Comparison of ENCODE assay signal across 1 cellular context in the genomic region with DNA sequence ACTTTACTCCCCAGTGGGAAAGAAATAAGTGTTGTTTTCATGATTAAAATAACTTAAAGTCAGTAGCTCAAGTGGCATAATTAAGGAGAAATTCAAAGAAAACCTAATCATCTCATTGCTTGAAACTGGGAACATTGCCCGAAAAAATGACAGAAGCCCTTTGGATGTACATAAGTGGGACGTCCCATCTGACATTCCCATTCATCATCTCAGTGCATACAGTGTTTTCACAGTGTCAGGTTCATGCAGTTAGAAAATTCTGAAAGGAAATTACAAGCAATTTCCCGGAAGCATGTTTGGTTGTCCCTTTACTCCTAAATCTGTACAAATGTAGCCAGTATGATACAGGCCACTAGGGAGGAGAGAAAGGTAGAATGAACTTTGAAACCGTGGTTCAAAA.
A peak's percentile ranks its signal among the peaks of the same experiment; 100 is the strongest.
TF ChIP-seq lines count a peak whose summit lies in the region.

No MANE protein-coding gene starts in this region.

TF ChIP-seq in HEK293, 187 proteins besides CTCF, POLR2A, EP300 and RAD21 (continued from another document):
- TF ChIP-seq, protein P1, sequence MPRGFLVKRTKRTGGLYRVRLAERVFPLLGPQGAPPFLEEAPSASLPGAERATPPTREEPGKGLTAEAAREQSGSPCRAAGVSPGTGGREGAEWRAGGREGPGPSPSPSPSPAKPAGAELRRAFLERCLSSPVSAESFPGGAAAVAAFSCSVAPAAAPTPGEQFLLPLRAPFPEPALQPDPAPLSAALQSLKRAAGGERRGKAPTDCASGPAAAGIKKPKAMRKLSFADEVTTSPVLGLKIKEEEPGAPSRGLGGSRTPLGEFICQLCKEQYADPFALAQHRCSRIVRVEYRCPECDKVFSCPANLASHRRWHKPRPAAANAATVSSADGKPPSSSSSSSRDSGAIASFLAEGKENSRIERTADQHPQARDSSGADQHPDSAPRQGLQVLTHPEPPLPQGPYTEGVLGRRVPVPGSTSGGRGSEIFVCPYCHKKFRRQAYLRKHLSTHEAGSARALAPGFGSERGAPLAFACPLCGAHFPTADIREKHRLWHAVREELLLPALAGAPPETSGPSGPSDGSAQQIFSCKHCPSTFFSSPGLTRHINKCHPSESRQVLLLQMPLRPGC (tag by site-specific recombination; IDR thresholded peaks at IDR 0.05) = no peak
- TF ChIP-seq ZEB2 (tag by site-specific recombination; IDR thresholded peaks at IDR 0.05) (no peak), BCL11A (tag by site-specific recombination; IDR thresholded peaks at IDR 0.05; ENCODE audit: low read depth) (no peak), ZNF701 (tag by site-specific recombination; IDR thresholded peaks at IDR 0.05) (no peak), ZBTB1 (tag by site-specific recombination; IDR thresholded peaks at IDR 0.05) (no peak), ZNF560 (tag by site-specific recombination; IDR thresholded peaks at IDR 0.05; ENCODE audit: borderline replicate concordance) (no peak), ZNF140 (tag by site-specific recombination; IDR thresholded peaks at IDR 0.05) (no peak), ZNF350 (tag by site-specific recombination; IDR thresholded peaks at IDR 0.05) (no peak)
- TF ChIP-seq, protein P2, sequence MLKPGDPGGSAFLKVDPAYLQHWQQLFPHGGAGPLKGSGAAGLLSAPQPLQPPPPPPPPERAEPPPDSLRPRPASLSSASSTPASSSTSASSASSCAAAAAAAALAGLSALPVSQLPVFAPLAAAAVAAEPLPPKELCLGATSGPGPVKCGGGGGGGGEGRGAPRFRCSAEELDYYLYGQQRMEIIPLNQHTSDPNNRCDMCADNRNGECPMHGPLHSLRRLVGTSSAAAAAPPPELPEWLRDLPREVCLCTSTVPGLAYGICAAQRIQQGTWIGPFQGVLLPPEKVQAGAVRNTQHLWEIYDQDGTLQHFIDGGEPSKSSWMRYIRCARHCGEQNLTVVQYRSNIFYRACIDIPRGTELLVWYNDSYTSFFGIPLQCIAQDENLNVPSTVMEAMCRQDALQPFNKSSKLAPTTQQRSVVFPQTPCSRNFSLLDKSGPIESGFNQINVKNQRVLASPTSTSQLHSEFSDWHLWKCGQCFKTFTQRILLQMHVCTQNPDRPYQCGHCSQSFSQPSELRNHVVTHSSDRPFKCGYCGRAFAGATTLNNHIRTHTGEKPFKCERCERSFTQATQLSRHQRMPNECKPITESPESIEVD (tag by site-specific recombination; IDR thresholded peaks at IDR 0.05) = peak; percentile 49; the same call in 1 of the 2 replicates
